ENCODE assay signal across 1 cellular context in genomic region chr11:62721994-62722393, GRCh38.
TF ChIP-seq lines count a peak whose summit lies in the region.

No MANE protein-coding gene starts in this region.

TF ChIP-seq in HEK293, 187 proteins besides CTCF, POLR2A, EP300 and RAD21:
- no peak for TF ChIP-seq ZNF394 (tag by site-specific recombination; IDR thresholded peaks at IDR 0.05; ENCODE audit: borderline replicate concordance)
- TF ChIP-seq ZNF157 (tag by site-specific recombination; IDR thresholded peaks at IDR 0.05): peak; percentile 95
